ENCODE assay signal across 38 cellular contexts in genomic region chr14:66196670-66197069, GRCh38.
"Had no signal": no experiment of that assay in that cellular context is flagged by ENCODE, and none has a peak within 500 bp of the region (broad histone marks: within the 10 kb centered on the region; RNA-seq: fewer than 3 reads in every experiment).

No MANE protein-coding gene starts in this region.

- H3K4me3 ChIP-seq: adrenal gland, body of pancreas, gastrocnemius medialis, heart left ventricle had no signal

- H3K27ac Mint-ChIP-seq: activated CD4-positive, alpha-beta memory T cell treated with anti-CD3 and anti-CD28 coated beads for 36 hours; activated CD4-positive, alpha-beta T cell treated with anti-CD3 and anti-CD28 coated beads for 36 hours; activated CD4-positive, alpha-beta T cell treated with anti-CD3 and anti-CD28 coated beads, Interleukin-2, amount 10 ng/mL, durations not matched to agents 24 days and 14 days; activated CD8-positive, alpha-beta memory T cell treated with anti-CD3 and anti-CD28 coated beads, Interleukin-2, amount 10 ng/mL, durations not matched to agents 7 days and 5 days; activated CD8-positive, alpha-beta T cell treated with anti-CD3 and anti-CD28 coated beads, Interleukin-2, amount 10 ng/mL, durations not matched to agents 7 days and 5 days; activated naive CD4-positive, alpha-beta T cell treated with anti-CD3 and anti-CD28 coated beads for 36 hours; activated naive CD4-positive, alpha-beta T cell treated with anti-CD3 and anti-CD28 coated beads, Interleukin-2, amount 50 U/mL, for 24 hours; activated naive CD8-positive, alpha-beta T cell treated with anti-CD3 and anti-CD28 coated beads for 36 hours; activated naive CD8-positive, alpha-beta T cell treated with anti-CD3 and anti-CD28 coated beads, Interleukin-2, amount 50 U/mL, for 24 hours; activated T-helper 1 cell treated with anti-CD3 and anti-CD28 coated beads, Interleukin-12 subunit alpha, Interleukin-12 subunit beta, Interleukin-2, Interleukin-4 antibody, amounts not matched to agents 30 ng/mL and 10 ng/mL and 1 ng/mL, durations not matched to agents 14 hours and 24 hours and 36 hours; activated T-helper 2 cell treated with anti-CD3 and anti-CD28 coated beads, Interferon-gamma antibody, Interleukin-2, Interleukin-4, amounts not matched to agents 10 μg/mL and 5 μg/mL and 100 μg/mL, durations not matched to agents 14 hours and 24 hours and 36 hours; effector memory CD8-positive, alpha-beta T cell; T-helper 17 cell; T-helper 2 cell treated with Interferon-gamma antibody and Interleukin-4, amounts not matched to agents 5 μg/mL and 100 μg/mL, for 36 hours had no signal

- H3K4me3 Mint-ChIP-seq: activated CD4-positive, alpha-beta memory T cell treated with anti-CD3 and anti-CD28 coated beads for 36 hours; activated CD4-positive, alpha-beta T cell treated with anti-CD3 and anti-CD28 coated beads for 36 hours; activated CD4-positive, alpha-beta T cell treated with anti-CD3 and anti-CD28 coated beads, Interleukin-2, amount 10 ng/mL, durations not matched to agents 24 days and 14 days; activated CD8-positive, alpha-beta memory T cell treated with anti-CD3 and anti-CD28 coated beads, Interleukin-2, amount 10 ng/mL, durations not matched to agents 7 days and 5 days; activated CD8-positive, alpha-beta T cell treated with anti-CD3 and anti-CD28 coated beads, Interleukin-2, amount 10 ng/mL, durations not matched to agents 7 days and 5 days; activated naive CD4-positive, alpha-beta T cell treated with anti-CD3 and anti-CD28 coated beads for 36 hours; activated naive CD4-positive, alpha-beta T cell treated with anti-CD3 and anti-CD28 coated beads, Interleukin-2, amount 50 U/mL, for 24 hours; activated naive CD8-positive, alpha-beta T cell treated with anti-CD3 and anti-CD28 coated beads for 36 hours; activated naive CD8-positive, alpha-beta T cell treated with anti-CD3 and anti-CD28 coated beads, Interleukin-2, amount 50 U/mL, for 24 hours; activated T-helper 1 cell treated with anti-CD3 and anti-CD28 coated beads, Interleukin-12 subunit alpha, Interleukin-12 subunit beta, Interleukin-2, Interleukin-4 antibody, amounts not matched to agents 30 ng/mL and 10 ng/mL and 1 ng/mL, durations not matched to agents 14 hours and 24 hours and 36 hours; effector memory CD8-positive, alpha-beta T cell; T-helper 17 cell; T-helper 2 cell treated with Interferon-gamma antibody and Interleukin-4, amounts not matched to agents 5 μg/mL and 100 μg/mL, for 36 hours had no signal

- H3K27ac ChIP-seq: adrenal gland, body of pancreas, epithelial cell of prostate, foreskin keratinocyte, gastrocnemius medialis, heart left ventricle, WERI-Rb-1 had no signal

- H3K36me3 ChIP-seq: adrenal gland, gastrocnemius medialis, heart left ventricle, WERI-Rb-1 had no signal

- DNase-seq: activated CD4-positive, alpha-beta memory T cell treated with anti-CD3 and anti-CD28 coated beads for 36 hours; activated CD4-positive, alpha-beta T cell treated with anti-CD3 and anti-CD28 coated beads for 36 hours; activated CD4-positive, alpha-beta T cell treated with anti-CD3 and anti-CD28 coated beads, Interleukin-2, amount 10 ng/mL, durations not matched to agents 24 days and 14 days; activated CD4-positive, CD25-positive, alpha-beta regulatory T cell; activated CD4-positive, CD25-positive, alpha-beta regulatory T cell treated with anti-CD3 and anti-CD28 coated beads, Interleukin-2, amount 50 U/mL, for 72 hours; activated CD8-positive, alpha-beta memory T cell treated with anti-CD3 and anti-CD28 coated beads, Interleukin-2, amount 10 ng/mL, durations not matched to agents 7 days and 5 days; activated CD8-positive, alpha-beta memory T cell treated with anti-CD3 and anti-CD28 coated beads, Interleukin-2, amount 50 U/mL, for 4 hours; activated CD8-positive, alpha-beta T cell treated with anti-CD3 and anti-CD28 coated beads, Interleukin-2, amount 10 ng/mL, durations not matched to agents 7 days and 5 days; activated effector memory CD4-positive, alpha-beta T cell treated with anti-CD3 and anti-CD28 coated beads, Interleukin-2, amount 50 U/mL, for 16 hours; activated naive CD4-positive, alpha-beta T cell treated with anti-CD3 and anti-CD28 coated beads for 36 hours; activated naive CD8-positive, alpha-beta T cell treated with anti-CD3 and anti-CD28 coated beads for 36 hours; activated naive CD8-positive, alpha-beta T cell treated with anti-CD3 and anti-CD28 coated beads, Interleukin-2, amount 50 U/mL, for 24 hours; activated T-cell treated with anti-CD3 and anti-CD28 coated beads, Interleukin-2, amount 50 U/mL, for 1 hour; activated T-cell treated with anti-CD3 and anti-CD28 coated beads, Interleukin-2, amount 50 U/mL, for 48 hours; adrenal gland; amygdala; aorta; body of pancreas; caudate nucleus; cortex of kidney; dermis blood vessel endothelial cell; effector CD4-positive, alpha-beta T cell; effector memory CD8-positive, alpha-beta T cell; foreskin keratinocyte; gastrocnemius medialis; glutamatergic neuron; heart left ventricle; T-helper 17 cell; T1000; WERI-Rb-1 had no signal

- FAIRE-seq: colon, endometrium, endothelial cell of umbilical vein had no signal

- H3K9me3 ChIP-seq: adrenal gland, body of pancreas, gastrocnemius medialis, heart left ventricle had no signal

- H3K4me1 Mint-ChIP-seq: activated CD4-positive, alpha-beta T cell treated with anti-CD3 and anti-CD28 coated beads for 36 hours; activated CD4-positive, alpha-beta T cell treated with anti-CD3 and anti-CD28 coated beads, Interleukin-2, amount 10 ng/mL, durations not matched to agents 24 days and 14 days; activated CD8-positive, alpha-beta memory T cell treated with anti-CD3 and anti-CD28 coated beads, Interleukin-2, amount 10 ng/mL, durations not matched to agents 7 days and 5 days; activated naive CD4-positive, alpha-beta T cell treated with anti-CD3 and anti-CD28 coated beads, Interleukin-2, amount 50 U/mL, for 24 hours; activated naive CD8-positive, alpha-beta T cell treated with anti-CD3 and anti-CD28 coated beads for 36 hours; activated naive CD8-positive, alpha-beta T cell treated with anti-CD3 and anti-CD28 coated beads, Interleukin-2, amount 50 U/mL, for 24 hours; T-helper 17 cell had no signal

- H3K4me1 ChIP-seq: adrenal gland, body of pancreas, foreskin keratinocyte, gastrocnemius medialis, heart left ventricle had no signal

- H3K9me3 Mint-ChIP-seq: activated naive CD4-positive, alpha-beta T cell treated with anti-CD3 and anti-CD28 coated beads for 36 hours had no signal

- H3K36me3 Mint-ChIP-seq: activated CD8-positive, alpha-beta memory T cell treated with anti-CD3 and anti-CD28 coated beads, Interleukin-2, amount 10 ng/mL, durations not matched to agents 7 days and 5 days; activated naive CD4-positive, alpha-beta T cell treated with anti-CD3 and anti-CD28 coated beads, Interleukin-2, amount 50 U/mL, for 24 hours; activated naive CD8-positive, alpha-beta T cell treated with anti-CD3 and anti-CD28 coated beads for 36 hours had no signal

- H3K27me3 ChIP-seq: adrenal gland, body of pancreas, foreskin keratinocyte, gastrocnemius medialis, heart left ventricle had no signal
